ENCODE assay signal across 26 cellular contexts in genomic region chr22:36701941-36702640, GRCh38. TPM values are rescaled to one million over a fixed set of nuclear protein-coding genes. Genes with fewer than 3 reads are reported as not detected.
DNase-seq lines count a peak whose midpoint lies in the region; ATAC-seq lines count a peak whose summit lies in the region.
"Had no signal": no experiment of that assay in that cellular context is flagged by ENCODE, and none has a peak within 500 bp of the region (broad histone marks: within the 10 kb centered on the region; RNA-seq: fewer than 3 reads in every experiment).

No MANE protein-coding gene starts in this region.

- H3K27ac ChIP-seq in cingulate gyrus (ENCODE audit: low read depth, low read length), result peak overlapping the region; percentile 19
- H3K27ac ChIP-seq: heart right ventricle, transverse colon had no signal

- H3K36me3 Mint-ChIP-seq in activated CD8-positive, alpha-beta memory T cell treated with anti-CD3 and anti-CD28 coated beads, Interleukin-2, amount 10 ng/mL, durations not matched to agents 7 days and 5 days, result no peaks in the 10 kb centered on the region
- H3K36me3 Mint-ChIP-seq: activated naive CD8-positive, alpha-beta T cell treated with anti-CD3 and anti-CD28 coated beads, Interleukin-2, amount 10 ng/mL, durations not matched to agents 7 days and 5 days had no signal

- no peak overlapping the region for H3K4me3 Mint-ChIP-seq in activated CD8-positive, alpha-beta memory T cell treated with anti-CD3 and anti-CD28 coated beads, Interleukin-2, amount 10 ng/mL, durations not matched to agents 7 days and 5 days
- H3K4me3 Mint-ChIP-seq: activated CD4-positive, alpha-beta memory T cell treated with anti-CD3 and anti-CD28 coated beads, Interleukin-2, amount 10 ng/mL, durations not matched to agents 7 days and 5 days; activated naive CD8-positive, alpha-beta T cell treated with anti-CD3 and anti-CD28 coated beads, Interleukin-2, amount 10 ng/mL, durations not matched to agents 7 days and 5 days; central memory CD8-positive, alpha-beta T cell had no signal

- no peaks in the 10 kb centered on the region for H3K4me1 Mint-ChIP-seq in activated CD8-positive, alpha-beta memory T cell treated with anti-CD3 and anti-CD28 coated beads, Interleukin-2, amount 10 ng/mL, durations not matched to agents 7 days and 5 days

- DNase-seq in NCI-H1417 (lab: John Stamatoyannopoulos, UW) (peak in 2 of 3 experiments; percentile 26 to 45), NCI-H1417 treated with DMSO at 0.1 percent for 48 hours (lab: John Stamatoyannopoulos, UW) (no peak), Ammon's horn (ENCODE audit: low spot score) (peak; percentile 16), NCI-H1105 (lab: John Stamatoyannopoulos, UW) (peak; percentile 5), HuH-7 (ENCODE audit: low spot score) (no peak)
- DNase-seq in activated CD4-positive, alpha-beta T cell treated with anti-CD3 and anti-CD28 coated beads for 4 hours, result no peak
- no peak for DNase-seq in activated CD8-positive, alpha-beta memory T cell treated with anti-CD3 and anti-CD28 coated beads, Interleukin-2, amount 10 ng/mL, durations not matched to agents 7 days and 5 days
- DNase-seq: 8988T; activated CD4-positive, alpha-beta memory T cell treated with anti-CD3 and anti-CD28 coated beads, Interleukin-2, amount 10 ng/mL, durations not matched to agents 7 days and 5 days; activated effector memory CD4-positive, alpha-beta T cell treated with Interleukin-2 at 50 U/mL for 16 hours; activated naive CD8-positive, alpha-beta T cell treated with anti-CD3 and anti-CD28 coated beads, Interleukin-2, amount 10 ng/mL, durations not matched to agents 7 days and 5 days; AML-193; COR-L47; DND-41; heart right ventricle; KG1; mammary epithelial cell; MM.1S; NCI-H187 treated with DMSO at 0.1 percent for 48 hours; SW 1271; transverse colon had no signal

- CTCF ChIA-PET in activated CD8-positive, alpha-beta memory T cell treated with anti-CD3 and anti-CD28 coated beads, Interleukin-2, amount 10 ng/mL, durations not matched to agents 7 days and 5 days (lab: Charles Lee), result interaction anchor here (0.6 kb wide), 1 partner anchor 231 kb away, joined by 3 read pairs; no protein-coding TSS in a partner anchor

- H3K9me3 Mint-ChIP-seq in activated CD8-positive, alpha-beta memory T cell treated with anti-CD3 and anti-CD28 coated beads, Interleukin-2, amount 10 ng/mL, durations not matched to agents 7 days and 5 days (ENCODE audit: low read depth), result no peaks in the 10 kb centered on the region
- H3K9me3 Mint-ChIP-seq: activated CD4-positive, alpha-beta memory T cell treated with anti-CD3 and anti-CD28 coated beads, Interleukin-2, amount 10 ng/mL, durations not matched to agents 7 days and 5 days; activated naive CD8-positive, alpha-beta T cell treated with anti-CD3 and anti-CD28 coated beads, Interleukin-2, amount 10 ng/mL, durations not matched to agents 7 days and 5 days had no signal

- ATAC-seq in activated CD8-positive, alpha-beta memory T cell treated with anti-CD3 and anti-CD28 coated beads, Interleukin-2, amount 10 ng/mL, durations not matched to agents 7 days and 5 days, result no peak
- ATAC-seq: GM12878, heart right ventricle, Right ventricle myocardium inferior had no signal

- H3K27ac Mint-ChIP-seq in activated CD8-positive, alpha-beta memory T cell treated with anti-CD3 and anti-CD28 coated beads, Interleukin-2, amount 10 ng/mL, durations not matched to agents 7 days and 5 days, result no peak overlapping the region
- H3K27ac Mint-ChIP-seq: activated CD4-positive, alpha-beta memory T cell treated with anti-CD3 and anti-CD28 coated beads, Interleukin-2, amount 10 ng/mL, durations not matched to agents 7 days and 5 days; activated naive CD8-positive, alpha-beta T cell treated with anti-CD3 and anti-CD28 coated beads, Interleukin-2, amount 10 ng/mL, durations not matched to agents 7 days and 5 days had no signal

- H3K27me3 Mint-ChIP-seq in activated CD8-positive, alpha-beta memory T cell treated with anti-CD3 and anti-CD28 coated beads, Interleukin-2, amount 10 ng/mL, durations not matched to agents 7 days and 5 days, result peaks cover 58% of the 10 kb centered on the region

RNA-seq across cellular contexts. Expression of gene CACNG2, which starts 1.5 kb away (rescaled TPM):
- total RNA-seq in activated CD8-positive, alpha-beta memory T cell treated with anti-CD3 and anti-CD28 coated beads, Interleukin-2, amount 10 ng/mL, durations not matched to agents 7 days and 5 days, result not detected
- total RNA-seq: activated CD4-positive, alpha-beta memory T cell treated with anti-CD3 and anti-CD28 coated beads, Interleukin-2, amount 10 ng/mL, durations not matched to agents 7 days and 5 days; activated naive CD8-positive, alpha-beta T cell treated with anti-CD3 and anti-CD28 coated beads, Interleukin-2, amount 10 ng/mL, durations not matched to agents 7 days and 5 days; GM12878; heart right ventricle; mammary epithelial cell; Right ventricle myocardium inferior; skeletal muscle tissue; transverse colon had no signal

Comparison
In these comparisons a context has a peak if more than half of its experiments do, and no peak if none do; other contexts are left out.
1. DNase-seq: peak in NCI-H1417 (2 of 3), Ammon's horn (single experiment) and NCI-H1105 (single experiment); none in NCI-H1417 treated with DMSO at 0.1 percent for 48 hours (single experiment), activated CD4-positive, alpha-beta T cell treated with anti-CD3 and anti-CD28 coated beads for 4 hours (0 of 2), HuH-7 (single experiment) and activated CD8-positive, alpha-beta memory T cell treated with anti-CD3 and anti-CD28 coated beads, Interleukin-2, amount 10 ng/mL, durations not matched to agents 7 days and 5 days (single experiment).